In genomic region chr20:51517839-51518238, GRCh38 we compare ENCODE assay signal across 26 cellular contexts. TPM values are rescaled to one million over a fixed set of nuclear protein-coding genes. Genes with fewer than 3 reads are reported as not detected.
A peak's percentile ranks its signal among the peaks of the same experiment; 100 is the strongest.
DNase-seq lines count a peak whose midpoint lies in the region; ATAC-seq, FAIRE-seq and TF ChIP-seq lines count a peak whose summit lies in the region.
"Had no signal": no experiment of that assay in that cellular context is flagged by ENCODE, and none has a peak within 500 bp of the region (broad histone marks: within the 10 kb centered on the region; RNA-seq: fewer than 3 reads in every experiment).

No MANE protein-coding gene starts in this region.

- no peak overlapping the region for H3K4me2 ChIP-seq in K562 (ENCODE audit: insufficient read depth, low read length)

- no peak overlapping the region for H3K27ac ChIP-seq in CD8-positive, alpha-beta T cell (ENCODE audit: low read depth, low read length)
- H3K27ac ChIP-seq in K562 (ENCODE audit: extremely low read depth, low read depth, low read length), result no peak overlapping the region
- H3K27ac ChIP-seq: C4-2B, GM23248, HL-60, RWPE1, SK-N-MC had no signal

- H3K27me3 Mint-ChIP-seq in activated T-cell treated with anti-CD3 and anti-CD28 coated beads, Interleukin-2, amount 50 U/mL, for 24 hours, result no peaks in the 10 kb centered on the region
- no peaks in the 10 kb centered on the region for H3K27me3 Mint-ChIP-seq in activated T-cell treated with anti-CD3 and anti-CD28 coated beads, Interleukin-2, amount 50 U/mL, for 72 hours (ENCODE audit: low read depth)
- no peaks in the 10 kb centered on the region for H3K27me3 Mint-ChIP-seq in CD8-positive, alpha-beta T cell (ENCODE audit: low read depth)
- no peaks in the 10 kb centered on the region for H3K27me3 Mint-ChIP-seq in natural killer cell treated with Interleukin-12 subunit alpha and Interleukin-12 subunit beta and Interleukin-15 and Interleukin-18, amount 100 ng/mL, for 72 hours

- in situ Hi-C loops in K562 (cut with MboI), result no loop called here

- no peak for FAIRE-seq in K562 (lab: Jason Lieb, UNC)
- FAIRE-seq: GM12891 had no signal

- H3K9me3 ChIP-seq in CD8-positive, alpha-beta T cell (ENCODE audit: low read length), result no peaks in the 10 kb centered on the region
- no peaks in the 10 kb centered on the region for H3K9me3 ChIP-seq in K562 (replicated peaks; ENCODE audit: control insufficient read depth, insufficient read depth, low read depth, low read length)
- H3K9me3 ChIP-seq: Caco-2, HAP-1 had no signal

- CTCF ChIA-PET in CD8-positive, alpha-beta T cell (lab: Charles Lee), result interaction anchor here (0.7 kb wide), 1 partner anchor 24 kb away, joined by 3 read pairs; no protein-coding TSS in a partner anchor
- CTCF ChIA-PET in K562 (lab: Yijun Ruan, JAX; ENCODE audit: low intra/inter-chr PET ratio) (no interaction called here), GM10248 (lab: Yijun Ruan, JAX) (interaction anchor here (1.2 kb wide), 1 partner anchor 16 kb away, joined by 3 read pairs; no protein-coding TSS in a partner anchor)

- intact Hi-C loops in CD8-positive, alpha-beta T cell (cut with DNase I, micrococcal nuclease), result no loop called here
- intact Hi-C loops in K562 (cut with micrococcal nuclease), result no loop called here

- POLR2A ChIA-PET in CD8-positive, alpha-beta T cell (lab: Charles Lee), result interaction anchor here (0.6 to 1.6 kb wide), 2 partner anchors 19 to 674 kb away, joined by 3 to 4 read pairs; partner anchors contain the start of gene ZFP64
- POLR2A ChIA-PET in K562 (lab: Yijun Ruan, JAX), result interaction anchor here (0.8 to 1.1 kb wide), 2 partner anchors 18 to 24 kb away, joined by 3 to 4 read pairs; no protein-coding TSS in a partner anchor
- POLR2A ChIA-PET in GM10248 (lab: Yijun Ruan, JAX), result no interaction called here

- H3K27me3 ChIP-seq in CD8-positive, alpha-beta T cell (ENCODE audit: insufficient read depth, low read length), result no peaks in the 10 kb centered on the region
- H3K27me3 ChIP-seq in K562 (ENCODE audit: control insufficient read depth in 2 of 2, insufficient read depth in 2 of 2, low read length in 2 of 2), result no peaks in the 10 kb centered on the region

- 0 out of 2 replicates have a peak, but pooled peaks cover 3% of the 10 kb centered on the region for H4K20me1 ChIP-seq in K562 (replicated peaks; ENCODE audit: control insufficient read depth, insufficient read depth, low read length)

- 85% methylated on average over 2 of the region's 2 CpGs for WGBS in K562 (ENCODE audit: insufficient coverage, low coverage, missing lambda C conversion rate)

- TF ChIP-seq EP300 in K562 (IDR thresholded peaks at IDR 0.05; ENCODE audit: low read length), result no peak

- peaks cover 95% of the 10 kb centered on the region for H3K36me3 Mint-ChIP-seq in activated T-cell treated with anti-CD3 and anti-CD28 coated beads, Interleukin-2, amount 50 U/mL, for 24 hours (ENCODE audit: low read depth)
- H3K36me3 Mint-ChIP-seq in activated T-cell treated with anti-CD3 and anti-CD28 coated beads, Interleukin-2, amount 50 U/mL, for 72 hours (ENCODE audit: insufficient read depth in 2 of 2), result peaks cover 18 to 66% of the 10 kb centered on the region in 2 donors
- H3K36me3 Mint-ChIP-seq in CD8-positive, alpha-beta T cell, result peaks cover 80% of the 10 kb centered on the region
- peaks cover 37% of the 10 kb centered on the region for H3K36me3 Mint-ChIP-seq in natural killer cell treated with Interleukin-12 subunit alpha and Interleukin-12 subunit beta and Interleukin-15 and Interleukin-18, amount 100 ng/mL, for 72 hours

- no peak for TF ChIP-seq CTCF in CD8-positive, alpha-beta T cell (IDR thresholded peaks at IDR 0.05)
- no peak for TF ChIP-seq CTCF in K562 (IDR thresholded peaks at IDR 0.05 in 2 of 3, conservative IDR thresholded peaks at IDR 0.05 in 1 of 3; ENCODE audit: insufficient read depth in 2 of 3, low read depth in 1 of 3, low read length in 3 of 3)
- no peak for TF ChIP-seq CTCF in GM10248 (IDR thresholded peaks at IDR 0.05; ENCODE audit: control extremely low read depth, extremely low read depth, low read depth, missing control alignments)

- no peak for ATAC-seq in activated T-cell treated with anti-CD3 and anti-CD28 coated beads, Interleukin-2, amount 50 U/mL, for 72 hours (replicated peaks in 1 of 2)
- no peak for ATAC-seq in CD8-positive, alpha-beta T cell
- no peak for ATAC-seq in K562
- no peak for ATAC-seq in natural killer cell treated with Interleukin-12 subunit alpha and Interleukin-12 subunit beta and Interleukin-15 and Interleukin-18, amount 100 ng/mL, for 72 hours

- no peak overlapping the region for H3K4me3 Mint-ChIP-seq in activated T-cell treated with anti-CD3 and anti-CD28 coated beads, Interleukin-2, amount 50 U/mL, for 24 hours
- no peak overlapping the region for H3K4me3 Mint-ChIP-seq in activated T-cell treated with anti-CD3 and anti-CD28 coated beads, Interleukin-2, amount 50 U/mL, for 72 hours
- H3K4me3 Mint-ChIP-seq in CD8-positive, alpha-beta T cell, result no peak overlapping the region
- H3K4me3 Mint-ChIP-seq in natural killer cell treated with Interleukin-12 subunit alpha and Interleukin-12 subunit beta and Interleukin-15 and Interleukin-18, amount 100 ng/mL, for 72 hours, result no peak overlapping the region

- no peak for TF ChIP-seq POLR2A in K562 (conservative IDR thresholded peaks at IDR 0.05)

- H3K4me3 ChIP-seq in CD8-positive, alpha-beta T cell (ENCODE audit: low read depth, low read length), result no peak overlapping the region
- H3K4me3 ChIP-seq in K562, result no peak overlapping the region
- H3K4me3 ChIP-seq: GM23248, HAP-1, SK-N-MC had no signal

- no peak for TF ChIP-seq RAD21 in K562 (CRISPR knock-in tag; conservative IDR thresholded peaks at IDR 0.05 in 1 of 2, IDR thresholded peaks at IDR 0.05 in 1 of 2)

- no peaks in the 10 kb centered on the region for H3K9me3 Mint-ChIP-seq in activated T-cell treated with anti-CD3 and anti-CD28 coated beads, Interleukin-2, amount 50 U/mL, for 24 hours
- H3K9me3 Mint-ChIP-seq in activated T-cell treated with anti-CD3 and anti-CD28 coated beads, Interleukin-2, amount 50 U/mL, for 72 hours, result no peaks in the 10 kb centered on the region
- H3K9me3 Mint-ChIP-seq in CD8-positive, alpha-beta T cell, result no peaks in the 10 kb centered on the region
- no peaks in the 10 kb centered on the region for H3K9me3 Mint-ChIP-seq in natural killer cell treated with Interleukin-12 subunit alpha and Interleukin-12 subunit beta and Interleukin-15 and Interleukin-18, amount 100 ng/mL, for 72 hours

- no peak overlapping the region for H3K9ac ChIP-seq in K562 (ENCODE audit: insufficient read depth in 1 of 2, low read depth in 2 of 2, low read length in 2 of 2)
- H3K9ac ChIP-seq: GM23248 had no signal

- H3K79me2 ChIP-seq in K562 (ENCODE audit: control insufficient read depth, insufficient read depth, low read length), result no peaks in the 10 kb centered on the region; the same call in 2 of the 3 replicates

- no peak for DNase-seq in activated T-cell treated with anti-CD3 and anti-CD28 coated beads, Interleukin-2, amount 50 U/mL, for 24 hours
- no peak for DNase-seq in activated T-cell treated with anti-CD3 and anti-CD28 coated beads, Interleukin-2, amount 50 U/mL, for 72 hours
- DNase-seq in CD8-positive, alpha-beta T cell, result no peak
- DNase-seq in K562 (ENCODE audit: extremely low read depth in 1 of 4, low spot score in 3 of 4), result no peak
- no peak for DNase-seq in natural killer cell treated with Interleukin-12 subunit alpha and Interleukin-12 subunit beta and Interleukin-15 and Interleukin-18, amount 100 ng/mL, for 72 hours (ENCODE audit: low spot score)
- DNase-seq in GM10248 (ENCODE audit: extremely low spot score), result no peak
- DNase-seq in NCI-H2171 treated with DMSO at 0.1 percent for 48 hours (lab: John Stamatoyannopoulos, UW), result no peak
- no peak for DNase-seq in activated effector memory CD4-positive, alpha-beta T cell treated with Interleukin-2 at 50 U/mL for 16 hours
- DNase-seq: Caco-2; DMS 273 treated with DMSO at 0.1 percent for 48 hours; DND-41; GM23248; MV-4-11; NCI-H1105 treated with DMSO at 0.1 percent for 48 hours; NCI-H2029 treated with DMSO at 0.1 percent for 48 hours; NCI-H345; NCI-H524; NCI-H774; NK-92 treated with Interleukin-12 subunit alpha and Interleukin-12 subunit beta, amount 100 ng/mL, for 24 hours; SHP77 treated with DMSO at 0.1 percent for 48 hours had no signal

- H3K9me1 ChIP-seq in K562 (ENCODE audit: control insufficient read depth, insufficient read depth, low read length), result no peaks in the 10 kb centered on the region

- peaks cover 14% of the 10 kb centered on the region for H3K36me3 ChIP-seq in CD8-positive, alpha-beta T cell (ENCODE audit: insufficient read depth, low read length)
- H3K36me3 ChIP-seq in K562 (ENCODE audit: control insufficient read depth, insufficient read depth, low read length), result peaks cover 52% of the 10 kb centered on the region
- H3K36me3 ChIP-seq: HAP-1 had no signal

- peaks cover 28% of the 10 kb centered on the region for H3K4me1 ChIP-seq in CD8-positive, alpha-beta T cell (ENCODE audit: insufficient read depth, low read length)
- H3K4me1 ChIP-seq in K562 (replicated peaks in 1 of 2; ENCODE audit: control insufficient read depth in 2 of 2, insufficient read depth in 2 of 2, low read length in 2 of 2), result peaks cover 3 to 10% of the 10 kb centered on the region in 2 experiments
- H3K4me1 ChIP-seq: Caco-2, HAP-1 had no signal

- no peak overlapping the region for H2AFZ ChIP-seq in K562 (ENCODE audit: low read depth, low read length)
- H2AFZ ChIP-seq: GM23248 had no signal

- H3K27ac Mint-ChIP-seq in activated T-cell treated with anti-CD3 and anti-CD28 coated beads, Interleukin-2, amount 50 U/mL, for 24 hours, result peak overlapping the region; percentile 53
- H3K27ac Mint-ChIP-seq in activated T-cell treated with anti-CD3 and anti-CD28 coated beads, Interleukin-2, amount 50 U/mL, for 72 hours, result no peak overlapping the region
- H3K27ac Mint-ChIP-seq in CD8-positive, alpha-beta T cell, result peak overlapping the region; percentile 33
- H3K27ac Mint-ChIP-seq in natural killer cell treated with Interleukin-12 subunit alpha and Interleukin-12 subunit beta and Interleukin-15 and Interleukin-18, amount 100 ng/mL, for 72 hours, result peak overlapping the region; percentile 4 to 86

- BruUV-seq in K562 (replicated peaks; lab: Mats Ljungman, UMichigan), result no TSS peak

- peaks cover 76% of the 10 kb centered on the region for H3K4me1 Mint-ChIP-seq in activated T-cell treated with anti-CD3 and anti-CD28 coated beads, Interleukin-2, amount 50 U/mL, for 24 hours (ENCODE audit: low read depth)
- peaks cover 66% of the 10 kb centered on the region for H3K4me1 Mint-ChIP-seq in activated T-cell treated with anti-CD3 and anti-CD28 coated beads, Interleukin-2, amount 50 U/mL, for 72 hours (ENCODE audit: low read depth)
- H3K4me1 Mint-ChIP-seq in CD8-positive, alpha-beta T cell (ENCODE audit: low read depth), result peaks cover 64% of the 10 kb centered on the region
- H3K4me1 Mint-ChIP-seq in natural killer cell treated with Interleukin-12 subunit alpha and Interleukin-12 subunit beta and Interleukin-15 and Interleukin-18, amount 100 ng/mL, for 72 hours (ENCODE audit: low read depth in 2 of 2), result peaks cover 58 to 62% of the 10 kb centered on the region in 2 donors

RNA-seq across cellular contexts. Expression of gene NFATC2, which starts 24.7 kb away (rescaled TPM):
- 10 to 100 TPM; 29.4 to 39.9 TPM for total RNA-seq in activated T-cell treated with anti-CD3 and anti-CD28 coated beads, Interleukin-2, amount 50 U/mL, for 72 hours
- total RNA-seq in CD8-positive, alpha-beta T cell, result 10 to 100 TPM; 32.6 to 34.9 TPM
- 19.7 and 27.2 TPM in 2 replicates for total RNA-seq in K562 (2011; cell fraction: chromatin; rRNA removed; ENCODE audit: low replicate concordance)
- total RNA-seq in K562 (2011; cell fraction: nucleolus; rRNA removed), result 7.7 and 10.9 TPM in 2 replicates
- 16.1 and 29.1 TPM in 2 replicates for total RNA-seq in K562 (2011; cell fraction: nucleoplasm; rRNA removed)
- 2.5 and 3.7 TPM in 2 replicates for total RNA-seq in K562 (2014; rRNA removed)
- 2.7 and 3.0 TPM in 2 replicates for total RNA-seq in K562 (2014; rRNA removed; fragmentation: Illumina TruSeq; extraction: Trizol)
- total RNA-seq in K562 (2015; rRNA removed; fragmentation: Illumina TruSeq; extraction: Trizol), result 2.6 and 3.3 TPM in 2 replicates
- total RNA-seq in K562 (2021), result 11.2 and 11.3 TPM in 2 replicates
- 1.6 and 2.1 TPM in 2 replicates for polyA plus RNA-seq in K562 (2011; rRNA removed)
- polyA plus RNA-seq in K562 (2011; cell fraction: cytosol; rRNA removed), result 1.00 and 1.6 TPM in 2 replicates
- polyA plus RNA-seq in K562 (2011; cell fraction: nucleus; rRNA removed), result 5.3 and 5.7 TPM in 2 replicates
- polyA plus RNA-seq in K562 (2012), result 7.2 and 8.8 TPM in 2 replicates
- 7.0 and 8.1 TPM in 2 replicates for polyA plus RNA-seq in K562 (2014; fragmentation: Illumina TruSeq; extraction: Trizol)
- 1 to 10 TPM; 1.9 to 4.1 TPM for polyA plus RNA-seq in K562 (2014; fragmentation: Nextera tagmentation; extraction: Ambion mirVana)
- polyA plus RNA-seq in K562 (2014; rRNA removed), result 3.8 and 4.0 TPM in 2 replicates
- polyA minus RNA-seq in K562 (2011; rRNA and poly(A)+ RNA removed), result 2.7 and 4.2 TPM in 2 replicates
- 4.4 and 4.8 TPM in 2 replicates for polyA minus RNA-seq in K562 (2011; cell fraction: cytosol; rRNA and poly(A)+ RNA removed)
- 4.3 TPM in 2 replicates for polyA minus RNA-seq in K562 (2011; cell fraction: nucleus; rRNA and poly(A)+ RNA removed)
- 10 to 100 TPM; 83.3 to 97.1 TPM for total RNA-seq in natural killer cell treated with Interleukin-12 subunit alpha and Interleukin-12 subunit beta and Interleukin-15 and Interleukin-18, amount 100 ng/mL, for 72 hours
